1 cellular context compared by ENCODE assay signal in the genomic region with DNA sequence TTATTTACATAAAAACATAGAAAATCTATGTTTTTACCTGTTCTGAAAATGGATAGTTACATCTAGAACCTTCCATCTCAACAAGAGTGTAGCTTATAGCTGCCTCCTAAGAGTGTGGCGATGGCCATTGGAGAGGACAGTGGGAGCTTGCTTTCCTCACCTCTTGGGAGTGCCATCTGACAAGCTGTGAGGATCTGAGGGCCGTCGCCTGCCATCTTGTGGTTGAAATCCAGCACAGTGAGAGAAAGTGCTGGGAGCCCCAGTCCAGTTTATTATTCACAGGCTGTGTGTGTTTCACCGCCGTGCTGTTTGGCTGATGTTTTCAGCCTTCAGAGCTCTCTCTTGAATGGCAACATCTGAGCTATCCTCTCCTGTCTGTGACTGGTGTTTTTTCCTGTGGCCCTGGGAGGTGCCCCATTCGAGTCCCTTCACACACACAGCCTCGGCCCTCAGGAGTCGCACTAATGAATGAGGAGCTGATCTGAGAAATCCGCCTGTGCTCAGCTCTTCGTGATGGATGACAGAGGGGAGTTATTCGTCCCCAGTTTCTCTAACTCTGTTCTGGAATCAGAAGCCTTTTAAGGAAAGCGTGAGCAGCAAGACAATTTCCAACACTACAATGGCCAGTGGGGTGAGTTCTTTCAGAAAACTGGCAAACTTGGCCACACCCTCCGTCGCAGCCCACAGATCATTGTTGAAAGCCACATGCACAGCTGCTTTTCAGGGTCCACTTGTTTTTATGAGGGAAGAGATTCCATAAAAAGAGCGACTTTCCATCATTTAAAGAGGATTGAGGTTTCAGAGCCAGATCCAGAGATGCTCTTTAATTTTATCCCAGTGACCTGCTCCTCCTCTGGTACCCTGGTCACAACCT.
TF ChIP-seq lines count a peak whose summit lies in the region.

No MANE protein-coding gene starts in this region.

TF ChIP-seq in HEK293, 187 proteins besides CTCF, POLR2A, EP300 and RAD21 (continued from another document):
- TF ChIP-seq YY2 (tag by site-specific recombination; IDR thresholded peaks at IDR 0.05) (no peak), FEZF1 (tag by site-specific recombination; IDR thresholded peaks at IDR 0.05) (no peak), PRDM1 (tag by site-specific recombination; IDR thresholded peaks at IDR 0.05) (peak; percentile 65), ZNF561 (tag by site-specific recombination; IDR thresholded peaks at IDR 0.05; ENCODE audit: borderline replicate concordance) (peak; percentile 54), ZNF654 (tag by site-specific recombination; IDR thresholded peaks at IDR 0.05; ENCODE audit: low read depth) (peak; percentile 98)
